Comparison of ENCODE assay signal across 1 cellular context in genomic region chr1:246931549-246932365, GRCh38.
TF ChIP-seq lines count a peak whose summit lies in the region.

A gene with protein sequence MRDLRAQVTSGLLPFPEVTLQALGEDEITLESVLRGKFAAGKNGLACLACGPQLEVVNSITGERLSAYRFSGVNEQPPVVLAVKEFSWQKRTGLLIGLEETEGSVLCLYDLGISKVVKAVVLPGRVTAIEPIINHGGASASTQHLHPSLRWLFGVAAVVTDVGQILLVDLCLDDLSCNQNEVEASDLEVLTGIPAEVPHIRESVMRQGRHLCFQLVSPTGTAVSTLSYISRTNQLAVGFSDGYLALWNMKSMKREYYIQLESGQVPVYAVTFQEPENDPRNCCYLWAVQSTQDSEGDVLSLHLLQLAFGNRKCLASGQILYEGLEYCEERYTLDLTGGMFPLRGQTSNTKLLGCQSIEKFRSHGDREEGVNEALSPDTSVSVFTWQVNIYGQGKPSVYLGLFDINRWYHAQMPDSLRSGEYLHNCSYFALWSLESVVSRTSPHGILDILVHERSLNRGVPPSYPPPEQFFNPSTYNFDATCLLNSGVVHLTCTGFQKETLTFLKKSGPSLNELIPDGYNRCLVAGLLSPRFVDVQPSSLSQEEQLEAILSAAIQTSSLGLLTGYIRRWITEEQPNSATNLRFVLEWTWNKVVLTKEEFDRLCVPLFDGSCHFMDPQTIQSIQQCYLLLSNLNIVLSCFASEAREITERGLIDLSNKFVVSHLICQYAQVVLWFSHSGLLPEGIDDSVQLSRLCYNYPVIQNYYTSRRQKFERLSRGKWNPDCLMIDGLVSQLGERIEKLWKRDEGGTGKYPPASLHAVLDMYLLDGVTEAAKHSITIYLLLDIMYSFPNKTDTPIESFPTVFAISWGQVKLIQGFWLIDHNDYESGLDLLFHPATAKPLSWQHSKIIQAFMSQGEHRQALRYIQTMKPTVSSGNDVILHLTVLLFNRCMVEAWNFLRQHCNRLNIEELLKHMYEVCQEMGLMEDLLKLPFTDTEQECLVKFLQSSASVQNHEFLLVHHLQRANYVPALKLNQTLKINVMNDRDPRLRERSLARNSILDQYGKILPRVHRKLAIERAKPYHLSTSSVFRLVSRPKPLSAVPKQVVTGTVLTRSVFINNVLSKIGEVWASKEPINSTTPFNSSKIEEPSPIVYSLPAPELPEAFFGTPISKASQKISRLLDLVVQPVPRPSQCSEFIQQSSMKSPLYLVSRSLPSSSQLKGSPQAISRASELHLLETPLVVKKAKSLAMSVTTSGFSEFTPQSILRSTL (N-terminal part only) (minus strand): TSS chr1:246931948. CDS start chr1:246918370, 13,578 bp downstream.

TF ChIP-seq in GM12878, 131 proteins besides CTCF, POLR2A, EP300 and RAD21 (continued from another document):
- TF ChIP-seq PBX3 (IDR thresholded peaks at IDR 0.05; ENCODE audit: insufficient replicate concordance, low read depth, low read length) (no peak), ETV6 (conservative IDR thresholded peaks at IDR 0.05 in 1 of 2, IDR thresholded peaks at IDR 0.05 in 1 of 2; ENCODE audit: borderline replicate concordance in 1 of 2, low read depth in 1 of 2) (no peak), SMC3 (IDR thresholded peaks at IDR 0.05; ENCODE audit: borderline replicate concordance, low read length) (no peak), IRF4 (IDR thresholded peaks at IDR 0.05; ENCODE audit: low read depth, low read length) (no peak), RELA (IDR thresholded peaks at IDR 0.05; ENCODE audit: borderline replicate concordance, partially characterized antibody) (no peak), CBX5 (IDR thresholded peaks at IDR 0.05; ENCODE audit: low read depth) (no peak; the same call in 1 of the 2 replicates), HDAC6 (IDR thresholded peaks at IDR 0.05; ENCODE audit: unreplicated experiment) (peak; percentile 90), ATF3 (IDR thresholded peaks at IDR 0.05; ENCODE audit: borderline replicate concordance, extremely low read depth, low read depth, low read length) (peak; percentile 38; the same call in 1 of the 2 replicates)
TF ChIP-seq in GM12878: peak in this region for 48.
